Comparison of ENCODE assay signal across 15 cellular contexts in the genomic region with DNA sequence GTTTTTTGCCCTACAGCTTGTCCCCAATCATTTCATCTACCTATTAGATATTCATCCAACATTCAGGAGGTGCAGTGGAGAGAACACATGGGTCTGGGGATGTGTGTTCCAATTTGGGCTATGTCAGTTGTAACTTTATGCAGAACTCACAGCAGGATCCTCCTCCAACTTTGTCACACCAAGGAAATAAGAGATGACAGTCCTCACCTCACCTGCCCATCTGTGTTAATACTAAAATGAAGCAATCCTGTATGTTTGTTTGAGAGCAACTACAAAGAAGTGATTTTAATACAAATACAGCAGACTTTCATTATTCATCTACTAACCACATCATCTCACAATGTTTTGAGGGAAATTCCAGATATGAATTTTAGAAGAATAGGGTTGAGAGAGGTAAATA.
DNase-seq lines count a peak whose midpoint lies in the region; ATAC-seq and FAIRE-seq lines count a peak whose summit lies in the region.
"Had no signal": no experiment of that assay in that cellular context is flagged by ENCODE, and none has a peak within 500 bp of the region (broad histone marks: within the 10 kb centered on the region; RNA-seq: fewer than 3 reads in every experiment).

No MANE protein-coding gene starts in this region.

- no peaks in the 10 kb centered on the region for H3K4me1 ChIP-seq in small intestine (ENCODE audit: control insufficient read depth in 2 of 2, insufficient read depth in 1 of 2, low read depth in 1 of 2, low read length in 1 of 2)
- H3K4me1 ChIP-seq: parathyroid adenoma, uterus had no signal

- H3K27ac ChIP-seq in small intestine (ENCODE audit: low read depth in 1 of 2, low read length in 1 of 2): peak overlapping the region; percentile 11 to 68
- H3K27ac ChIP-seq: parathyroid adenoma, SK-N-MC, uterus had no signal

- H3K4me3 ChIP-seq in small intestine (ENCODE audit: low read depth in 1 of 2, low read length in 2 of 2): no peak overlapping the region
- H3K4me3 ChIP-seq: SK-N-MC, uterus had no signal

- no peak for FAIRE-seq in small intestine (lab: Jason Lieb, UNC)

- no peaks in the 10 kb centered on the region for H3K36me3 ChIP-seq in small intestine (ENCODE audit: control insufficient read depth in 2 of 2, insufficient read depth in 2 of 2, low read length in 2 of 2)
- H3K36me3 ChIP-seq: uterus had no signal

- H3K27ac Mint-ChIP-seq in activated CD4-positive, alpha-beta T cell treated with anti-CD3 and anti-CD28 coated beads, Interleukin-2, amount 10 ng/mL, durations not matched to agents 7 days and 5 days: peak overlapping the region; percentile 96
- H3K27ac Mint-ChIP-seq in activated CD4-positive, alpha-beta memory T cell treated with anti-CD3 and anti-CD28 coated beads, Interleukin-2, amount 10 ng/mL, durations not matched to agents 7 days and 5 days: peak overlapping the region; percentile 99

- POLR2A ChIA-PET in activated CD4-positive, alpha-beta T cell treated with anti-CD3 and anti-CD28 coated beads, Interleukin-2, amount 10 ng/mL, durations not matched to agents 7 days and 5 days (lab: Charles Lee): no interaction called here
- POLR2A ChIA-PET in activated CD4-positive, alpha-beta memory T cell treated with anti-CD3 and anti-CD28 coated beads, Interleukin-2, amount 10 ng/mL, durations not matched to agents 7 days and 5 days (lab: Charles Lee): interaction anchor here (1.4 to 13.1 kb wide), 4 partner anchors 9 to 145 kb away, joined by 3 to 231 read pairs (median 58); a partner anchor contains a TSS

- ATAC-seq in HG02884 (IDR thresholded peaks at IDR 0.05; ENCODE audit: unreplicated experiment): peak; percentile 38
- no peak for ATAC-seq in HG02970 (IDR thresholded peaks at IDR 0.05; ENCODE audit: low FRiP score, unreplicated experiment)

- no peaks in the 10 kb centered on the region for H3K27me3 ChIP-seq in small intestine (ENCODE audit: control insufficient read depth in 2 of 2, insufficient read depth in 2 of 2, low read length in 2 of 2)
- H3K27me3 ChIP-seq: uterus had no signal

- peak overlapping the region; percentile 66 for H3K4me3 Mint-ChIP-seq in activated CD4-positive, alpha-beta T cell treated with anti-CD3 and anti-CD28 coated beads, Interleukin-2, amount 10 ng/mL, durations not matched to agents 7 days and 5 days
- H3K4me3 Mint-ChIP-seq in activated CD4-positive, alpha-beta memory T cell treated with anti-CD3 and anti-CD28 coated beads, Interleukin-2, amount 10 ng/mL, durations not matched to agents 7 days and 5 days: peak overlapping the region; percentile 65

- peaks cover 40% of the 10 kb centered on the region for H3K36me3 Mint-ChIP-seq in activated CD4-positive, alpha-beta T cell treated with anti-CD3 and anti-CD28 coated beads, Interleukin-2, amount 10 ng/mL, durations not matched to agents 7 days and 5 days (ENCODE audit: low read depth)
- peaks cover 24% of the 10 kb centered on the region for H3K36me3 Mint-ChIP-seq in activated CD4-positive, alpha-beta memory T cell treated with anti-CD3 and anti-CD28 coated beads, Interleukin-2, amount 10 ng/mL, durations not matched to agents 7 days and 5 days (ENCODE audit: low read depth)

- peaks cover 78% of the 10 kb centered on the region for H3K4me1 Mint-ChIP-seq in activated CD4-positive, alpha-beta T cell treated with anti-CD3 and anti-CD28 coated beads, Interleukin-2, amount 10 ng/mL, durations not matched to agents 7 days and 5 days
- H3K4me1 Mint-ChIP-seq in activated CD4-positive, alpha-beta memory T cell treated with anti-CD3 and anti-CD28 coated beads, Interleukin-2, amount 10 ng/mL, durations not matched to agents 7 days and 5 days: peaks cover 80% of the 10 kb centered on the region

- CTCF ChIA-PET in activated CD4-positive, alpha-beta T cell treated with anti-CD3 and anti-CD28 coated beads, Interleukin-2, amount 10 ng/mL, durations not matched to agents 7 days and 5 days (lab: Charles Lee): interaction anchor here (0.8 to 1.3 kb wide), 2 partner anchors 10 to 114 kb away, joined by 3 to 4 read pairs; no protein-coding TSS in a partner anchor
- CTCF ChIA-PET in activated CD4-positive, alpha-beta memory T cell treated with anti-CD3 and anti-CD28 coated beads, Interleukin-2, amount 10 ng/mL, durations not matched to agents 7 days and 5 days (lab: Charles Lee): interaction anchor here (0.9 to 6.6 kb wide), 5 partner anchors 12 to 171 kb away, joined by 3 to 82 read pairs (median 3); a partner anchor contains a TSS

- no peaks in the 10 kb centered on the region for H3K27me3 Mint-ChIP-seq in activated CD4-positive, alpha-beta T cell treated with anti-CD3 and anti-CD28 coated beads, Interleukin-2, amount 10 ng/mL, durations not matched to agents 7 days and 5 days
- no peaks in the 10 kb centered on the region for H3K27me3 Mint-ChIP-seq in activated CD4-positive, alpha-beta memory T cell treated with anti-CD3 and anti-CD28 coated beads, Interleukin-2, amount 10 ng/mL, durations not matched to agents 7 days and 5 days

- H3K9me3 Mint-ChIP-seq in activated CD4-positive, alpha-beta T cell treated with anti-CD3 and anti-CD28 coated beads, Interleukin-2, amount 10 ng/mL, durations not matched to agents 7 days and 5 days: no peaks in the 10 kb centered on the region
- H3K9me3 Mint-ChIP-seq in activated CD4-positive, alpha-beta memory T cell treated with anti-CD3 and anti-CD28 coated beads, Interleukin-2, amount 10 ng/mL, durations not matched to agents 7 days and 5 days: no peaks in the 10 kb centered on the region

- DNase-seq in activated CD4-positive, alpha-beta T cell treated with anti-CD3 and anti-CD28 coated beads, Interleukin-2, amount 10 ng/mL, durations not matched to agents 7 days and 5 days: no peak
- DNase-seq in activated CD4-positive, alpha-beta T cell treated with anti-CD3 and anti-CD28 coated beads, Interleukin-2, amount 50 U/mL, for 48 hours: no peak
- DNase-seq in activated CD4-positive, alpha-beta memory T cell treated with anti-CD3 and anti-CD28 coated beads, Interleukin-2, amount 10 ng/mL, durations not matched to agents 7 days and 5 days: no peak
- DNase-seq in small intestine (no peak), islet precursor cell (no peak), AG08395 (ENCODE audit: low spot score) (no peak)
- DNase-seq: activated gamma-delta T cell treated with Interleukin-2 at 50 U/mL for 16 hours; mammary epithelial cell; NCI-H2107; NK-92 treated with Interleukin-12 subunit alpha and Interleukin-12 subunit beta, amount 100 ng/mL, for 24 hours; uterus had no signal

- H3K9me3 ChIP-seq in small intestine (ENCODE audit: control insufficient read depth, low read depth): no peaks in the 10 kb centered on the region
- H3K9me3 ChIP-seq: uterus had no signal
